19 cellular contexts compared by ENCODE assay signal in the genomic region with DNA sequence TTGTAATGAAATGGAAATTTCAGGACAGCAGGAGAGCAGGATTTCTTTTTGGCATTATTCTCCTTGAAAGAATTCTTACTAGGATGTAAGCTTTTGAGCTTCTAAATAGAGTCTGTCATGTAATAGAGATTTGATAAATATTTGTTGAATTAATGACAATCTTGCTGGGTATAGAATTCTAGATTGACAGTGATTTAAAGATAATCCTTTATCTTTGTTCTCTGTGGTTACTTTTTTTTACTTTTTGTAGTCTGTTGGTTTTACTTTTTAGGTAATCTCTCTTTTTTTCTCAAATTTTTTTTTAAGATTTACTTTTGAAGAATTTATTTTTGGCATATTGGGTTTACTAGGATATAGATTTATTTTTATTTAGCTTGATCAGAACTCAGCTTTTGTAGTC. TPM values are rescaled to one million over a fixed set of nuclear protein-coding genes. Genes with fewer than 3 reads are reported as not detected.
DNase-seq lines count a peak whose midpoint lies in the region; ATAC-seq, FAIRE-seq and TF ChIP-seq lines count a peak whose summit lies in the region.
"Had no signal": no experiment of that assay in that cellular context is flagged by ENCODE, and none has a peak within 500 bp of the region (broad histone marks: within the 10 kb centered on the region; RNA-seq: fewer than 3 reads in every experiment).

No MANE protein-coding gene starts in this region.

- H3K9ac ChIP-seq in K562 (ENCODE audit: insufficient read depth in 1 of 2, low read depth in 2 of 2, low read length in 2 of 2) = no peak overlapping the region

- H3K27me3 Mint-ChIP-seq in MCF 10A (ENCODE audit: insufficient read depth, unreplicated experiment) = no peaks in the 10 kb centered on the region
- H3K27me3 Mint-ChIP-seq: B cell; CD4-positive, alpha-beta T cell had no signal

- intact Hi-C loops in MCF 10A (cut with micrococcal nuclease) = no loop called here
- intact Hi-C loops in breast epithelium (cut with DNase I; ENCODE audit: low total_unique reads) = no loop called here
- intact Hi-C loops in K562 (cut with micrococcal nuclease) = no loop called here

- TF ChIP-seq POLR2A in breast epithelium (IDR thresholded peaks at IDR 0.05) (no peak), K562 (conservative IDR thresholded peaks at IDR 0.05) (no peak)

- BruUV-seq in MCF 10A (replicated peaks; lab: Mats Ljungman, UMichigan) (TSS peak; percentile 66), K562 (replicated peaks; lab: Mats Ljungman, UMichigan) (no TSS peak)

- peaks cover 7% of the 10 kb centered on the region for H3K9me3 Mint-ChIP-seq in MCF 10A (ENCODE audit: unreplicated experiment)

- H3K36me3 ChIP-seq in breast epithelium (no peaks in the 10 kb centered on the region), K562 (ENCODE audit: control insufficient read depth, insufficient read depth, low read length) (peaks cover 25% of the 10 kb centered on the region)

- FAIRE-seq in K562 (lab: Jason Lieb, UNC) (no peak), islet of Langerhans (lab: Jason Lieb, UNC) (peak; percentile 75)
- FAIRE-seq: GM12891, HepG2, HTR-8/SVneo had no signal

- no peaks in the 10 kb centered on the region for H4K20me1 ChIP-seq in K562 (replicated peaks; ENCODE audit: control insufficient read depth, insufficient read depth, low read length)

- H3K79me2 ChIP-seq in K562 (ENCODE audit: control insufficient read depth, insufficient read depth, low read length) = 0 out of 3 replicates have a peak, but pooled peaks cover under 1% of the 10 kb centered on the region

- H3K27ac ChIP-seq in breast epithelium (no peak overlapping the region), K562 (ENCODE audit: extremely low read depth, low read depth, low read length) (no peak overlapping the region), caudate nucleus (ENCODE audit: low read depth, low read length) (no peak overlapping the region)

- no peak overlapping the region for H3K4me2 ChIP-seq in K562 (ENCODE audit: insufficient read depth, low read length)
- H3K4me2 ChIP-seq: GM23338 had no signal

- no peaks in the 10 kb centered on the region for H3K27me3 ChIP-seq in breast epithelium
- no peaks in the 10 kb centered on the region for H3K27me3 ChIP-seq in K562 (ENCODE audit: control insufficient read depth in 2 of 2, insufficient read depth in 2 of 2, low read length in 2 of 2)

- CTCF ChIA-PET in MCF 10A (lab: Yijun Ruan, JAX) = interaction anchor here (0.6 to 1.4 kb wide), 2 partner anchors 109 to 1940 kb away, joined by 3 to 4 read pairs; no protein-coding TSS in a partner anchor
- CTCF ChIA-PET in K562 (lab: Yijun Ruan, JAX; ENCODE audit: low intra/inter-chr PET ratio) = no interaction called here

- H3K4me1 Mint-ChIP-seq in MCF 10A (ENCODE audit: insufficient read depth, unreplicated experiment) = no peaks in the 10 kb centered on the region

- H2AFZ ChIP-seq in K562 (ENCODE audit: low read depth, low read length) = no peak overlapping the region
- H2AFZ ChIP-seq: GM23338 had no signal

- no peak for TF ChIP-seq RAD21 in K562 (CRISPR knock-in tag; conservative IDR thresholded peaks at IDR 0.05 in 1 of 2, IDR thresholded peaks at IDR 0.05 in 1 of 2)

- no peak overlapping the region for H3K4me3 Mint-ChIP-seq in MCF 10A (ENCODE audit: unreplicated experiment)
- H3K4me3 Mint-ChIP-seq: B cell; CD4-positive, alpha-beta T cell; GM23338 had no signal

- H3K4me3 ChIP-seq in breast epithelium (no peak overlapping the region), K562 (no peak overlapping the region)
- H3K4me3 ChIP-seq: GM23338 had no signal

- no peak for TF ChIP-seq EP300 in K562 (IDR thresholded peaks at IDR 0.05; ENCODE audit: low read length)

- H3K9me3 ChIP-seq in breast epithelium (peaks cover 6 to 23% of the 10 kb centered on the region in 2 donors), K562 (replicated peaks; ENCODE audit: control insufficient read depth, insufficient read depth, low read depth, low read length) (no peaks in the 10 kb centered on the region; the same call in 1 of the 2 replicates)

- no peaks in the 10 kb centered on the region for H3K9me1 ChIP-seq in K562 (ENCODE audit: control insufficient read depth, insufficient read depth, low read length)

- POLR2A ChIA-PET in MCF 10A (lab: Yijun Ruan, JAX) = interaction anchor here (0.6 to 0.7 kb wide), 3 partner anchors 80 to 1318 kb away, joined by 3 read pairs; no protein-coding TSS in a partner anchor
- POLR2A ChIA-PET in K562 (lab: Yijun Ruan, JAX) = no interaction called here

- H3K27ac Mint-ChIP-seq in MCF 10A (ENCODE audit: low read depth, unreplicated experiment) = no peak overlapping the region
- H3K27ac Mint-ChIP-seq: B cell; CD4-positive, alpha-beta T cell; GM23338 had no signal

- H3K4me1 ChIP-seq in breast epithelium = no peaks in the 10 kb centered on the region
- peaks cover 0 to 4% of the 10 kb centered on the region in 2 experiments; a peak in 1 of 5 replicates for H3K4me1 ChIP-seq in K562 (replicated peaks in 1 of 2; ENCODE audit: control insufficient read depth in 2 of 2, insufficient read depth in 2 of 2, low read length in 2 of 2)

- TF ChIP-seq CTCF in MCF 10A (IDR thresholded peaks at IDR 0.05; ENCODE audit: unreplicated experiment) (no peak), breast epithelium (IDR thresholded peaks at IDR 0.05) (no peak), K562 (IDR thresholded peaks at IDR 0.05 in 2 of 3, conservative IDR thresholded peaks at IDR 0.05 in 1 of 3; ENCODE audit: insufficient read depth in 2 of 3, low read depth in 1 of 3, low read length in 3 of 3) (no peak)

- peaks cover 12% of the 10 kb centered on the region for H3K36me3 Mint-ChIP-seq in MCF 10A (ENCODE audit: insufficient read depth, unreplicated experiment)

- in situ Hi-C loops in K562 (cut with MboI) = no loop called here

- no peak for DNase-seq in MCF 10A (ENCODE audit: unreplicated experiment)
- DNase-seq in breast epithelium (ENCODE audit: low spot score in 2 of 2) = no peak
- no peak for DNase-seq in K562 (ENCODE audit: extremely low read depth in 1 of 4, low spot score in 3 of 4)
- no peak for DNase-seq in caudate nucleus (lab: John Stamatoyannopoulos, UW)
- no peak for DNase-seq in hypothalamus (lab: John Stamatoyannopoulos, UW)
- DNase-seq: 8988T; ACHN; C1 segment of cervical spinal cord; Calu3; CD4-positive, alpha-beta T cell; DMS 273 treated with DMSO at 0.1 percent for 48 hours; H7 had no signal

- ATAC-seq in K562 (no peak), HG02973 (IDR thresholded peaks at IDR 0.05; ENCODE audit: unreplicated experiment) (no peak)
- ATAC-seq: GM23338, HepG2 had no signal

TF ChIP-seq in K562, 482 proteins besides CTCF, POLR2A, EP300 and RAD21 (continues in another document):
- no peak for TF ChIP-seq KDM4B (IDR thresholded peaks at IDR 0.05; ENCODE audit: borderline replicate concordance in 2 of 2, low read depth in 1 of 2)
- 0 out of 2 replicates have a peak, but pooled peaks have one; percentile 7 for TF ChIP-seq FOSL1 (tag; conservative IDR thresholded peaks at IDR 0.05)
- no peak for TF ChIP-seq RBM14 (IDR thresholded peaks at IDR 0.05; ENCODE audit: borderline replicate concordance, insufficient read depth, low read depth, low read length)
- TF ChIP-seq RBM15 (IDR thresholded peaks at IDR 0.05; ENCODE audit: insufficient read depth, low read length) = no peak
- TF ChIP-seq KDM5B (IDR thresholded peaks at IDR 0.05; ENCODE audit: insufficient replicate concordance, low read depth, low read length) = no peak
- TF ChIP-seq KHSRP (IDR thresholded peaks at IDR 0.05) = no peak
- TF ChIP-seq, protein P1, sequence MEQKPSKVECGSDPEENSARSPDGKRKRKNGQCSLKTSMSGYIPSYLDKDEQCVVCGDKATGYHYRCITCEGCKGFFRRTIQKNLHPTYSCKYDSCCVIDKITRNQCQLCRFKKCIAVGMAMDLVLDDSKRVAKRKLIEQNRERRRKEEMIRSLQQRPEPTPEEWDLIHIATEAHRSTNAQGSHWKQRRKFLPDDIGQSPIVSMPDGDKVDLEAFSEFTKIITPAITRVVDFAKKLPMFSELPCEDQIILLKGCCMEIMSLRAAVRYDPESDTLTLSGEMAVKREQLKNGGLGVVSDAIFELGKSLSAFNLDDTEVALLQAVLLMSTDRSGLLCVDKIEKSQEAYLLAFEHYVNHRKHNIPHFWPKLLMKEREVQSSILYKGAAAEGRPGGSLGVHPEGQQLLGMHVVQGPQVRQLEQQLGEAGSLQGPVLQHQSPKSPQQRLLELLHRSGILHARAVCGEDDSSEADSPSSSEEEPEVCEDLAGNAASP (IDR thresholded peaks at IDR 0.05) = no peak
- TF ChIP-seq SRSF7 (optimal IDR thresholded peaks at IDR 0.05; ENCODE audit: low read depth, low read length) = no peak
- TF ChIP-seq ZFP1 (CRISPR knock-in tag; IDR thresholded peaks at IDR 0.05) = peak; percentile 93
- TF ChIP-seq NCOA1 (IDR thresholded peaks at IDR 0.05; ENCODE audit: low read depth) = no peak
- no peak for TF ChIP-seq PML (IDR thresholded peaks at IDR 0.05; ENCODE audit: low read length)

RNA-seq across cellular contexts. Expression of gene TMEM135, which starts 54.8 kb away (rescaled TPM):
- total RNA-seq in MCF 10A (2022) = 10.7 and 17.4 TPM in 2 replicates
- total RNA-seq in breast epithelium = 10 to 100 TPM; 38.3 to 46.8 (median 43.2) TPM
- 53.5 and 67.7 TPM in 2 replicates for total RNA-seq in K562 (2011; cell fraction: chromatin; rRNA removed; ENCODE audit: low replicate concordance)
- total RNA-seq in K562 (2011; cell fraction: nucleolus; rRNA removed) = 29.0 and 34.1 TPM in 2 replicates
- 47.7 and 69.0 TPM in 2 replicates for total RNA-seq in K562 (2011; cell fraction: nucleoplasm; rRNA removed)
- 17.3 and 18.1 TPM in 2 replicates for total RNA-seq in K562 (2014; rRNA removed)
- total RNA-seq in K562 (2014; rRNA removed; fragmentation: Illumina TruSeq; extraction: Trizol) = 50.4 and 76.4 TPM in 2 replicates
- 39.5 and 53.6 TPM in 2 replicates for total RNA-seq in K562 (2015; rRNA removed; fragmentation: Illumina TruSeq; extraction: Trizol)
- 41.4 and 49.4 TPM in 2 replicates for total RNA-seq in K562 (2021)
- 36.4 and 45.1 TPM in 2 replicates for polyA plus RNA-seq in K562 (2011; rRNA removed)
- polyA plus RNA-seq in K562 (2011; cell fraction: cytosol; rRNA removed) = 25.2 and 57.5 TPM in 2 replicates
- polyA plus RNA-seq in K562 (2011; cell fraction: nucleus; rRNA removed) = 42.6 and 53.1 TPM in 2 replicates
- 22.6 and 38.2 TPM in 2 replicates for polyA plus RNA-seq in K562 (2012)
- 23.1 and 23.2 TPM in 2 replicates for polyA plus RNA-seq in K562 (2014; fragmentation: Illumina TruSeq; extraction: Trizol)
- polyA plus RNA-seq in K562 (2014; fragmentation: Nextera tagmentation; extraction: Ambion mirVana) = 10 to 100 TPM; 24.0 to 24.9 TPM
- 17.7 and 19.6 TPM in 2 replicates for polyA plus RNA-seq in K562 (2014; rRNA removed)
- polyA minus RNA-seq in K562 (2011; rRNA and poly(A)+ RNA removed) = 59.9 and 79.4 TPM in 2 replicates
- 22.8 and 25.4 TPM in 2 replicates for polyA minus RNA-seq in K562 (2011; cell fraction: cytosol; rRNA and poly(A)+ RNA removed)
- polyA minus RNA-seq in K562 (2011; cell fraction: nucleus; rRNA and poly(A)+ RNA removed) = 69.3 and 81.3 TPM in 2 replicates
